In the genomic region with DNA sequence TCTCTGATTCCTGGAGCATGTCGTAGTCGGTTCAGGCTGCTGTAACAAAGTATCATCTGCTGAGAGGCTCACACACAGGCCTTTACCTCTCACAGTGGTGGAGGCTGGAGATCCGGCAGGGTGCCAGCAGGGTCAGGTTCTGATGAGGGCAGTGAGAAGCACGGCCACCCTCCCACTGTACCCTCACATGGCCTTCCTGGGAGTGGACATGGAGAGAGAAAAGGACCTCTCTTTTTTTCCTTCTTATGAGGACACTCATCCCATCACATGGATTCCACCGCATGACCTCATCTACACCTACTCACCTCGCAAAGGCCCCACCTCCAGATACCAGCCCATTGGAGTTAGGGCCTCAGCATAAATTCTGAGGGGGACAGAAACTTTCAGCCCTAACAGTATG, we compare ENCODE assay signal across 9 cellular contexts.
A peak's percentile ranks its signal among the peaks of the same experiment; 100 is the strongest.
DNase-seq lines count a peak whose midpoint lies in the region; ATAC-seq and TF ChIP-seq lines count a peak whose summit lies in the region.
"Had no signal": no experiment of that assay in that cellular context is flagged by ENCODE, and none has a peak within 500 bp of the region (broad histone marks: within the 10 kb centered on the region; RNA-seq: fewer than 3 reads in every experiment).

No MANE protein-coding gene starts in this region.

- H3K27me3 ChIP-seq in ascending aorta = no peaks in the 10 kb centered on the region
- no peaks in the 10 kb centered on the region for H3K27me3 ChIP-seq in left lung
- H3K27me3 ChIP-seq in tibial nerve = no peaks in the 10 kb centered on the region

- H3K9me3 ChIP-seq in ascending aorta (no peaks in the 10 kb centered on the region), left lung (no peaks in the 10 kb centered on the region), tibial nerve (no peaks in the 10 kb centered on the region)

- no peak for TF ChIP-seq EP300 in tibial nerve (IDR thresholded peaks at IDR 0.05)

- WGBS in tibial nerve, 2 donors = 65 to 75% methylated on average over 6 of the region's 6 CpGs

- H3K4me3 Mint-ChIP-seq in activated naive CD8-positive, alpha-beta T cell = no peak overlapping the region
- no peak overlapping the region for H3K4me3 Mint-ChIP-seq in activated naive CD8-positive, alpha-beta T cell treated with anti-CD3 and anti-CD28 coated beads, Interleukin-2, amount 50 U/mL, for 24 hours
- no peak overlapping the region for H3K4me3 Mint-ChIP-seq in activated T-helper 2 cell treated with anti-CD3 and anti-CD28 coated beads, Interferon-gamma antibody, Interleukin-2, Interleukin-4, amounts not matched to agents 10 μg/mL and 5 μg/mL and 100 μg/mL, durations not matched to agents 14 hours and 24 hours and 36 hours (ENCODE audit: low read depth)

- H3K36me3 ChIP-seq in ascending aorta (peaks cover 34 to 67% of the 10 kb centered on the region in 2 donors), left lung (peaks cover 0 to 91% of the 10 kb centered on the region in 2 donors), tibial nerve (peaks cover 0 to 59% (median 0%) of the 10 kb centered on the region in 3 donors)

- no peak overlapping the region for H3K4me3 ChIP-seq in ascending aorta
- no peak overlapping the region for H3K4me3 ChIP-seq in left lung
- no peak overlapping the region for H3K4me3 ChIP-seq in tibial nerve

- no peak for TF ChIP-seq POLR2A in tibial nerve (IDR thresholded peaks at IDR 0.05)

- intact Hi-C loops in ascending aorta (cut with DNase I) (loop anchor here (2.0 to 10.0 kb wide), 3 partner anchors 15 to 245 kb away; no protein-coding TSS in a partner anchor), left lung (cut with DNase I) (loop anchor here (2.0 to 5.0 kb wide), 2 partner anchors 101 to 102 kb away; no protein-coding TSS in a partner anchor)
- intact Hi-C loops in activated T-helper 2 cell treated with anti-CD3 and anti-CD28 coated beads, Interferon-gamma antibody, Interleukin-2, Interleukin-4, amounts not matched to agents 10 μg/mL and 5 μg/mL and 100 μg/mL, durations not matched to agents 14 hours and 24 hours and 36 hours (cut with micrococcal nuclease) = loop anchor here (5.0 kb wide), 1 partner anchor 37 kb away; no protein-coding TSS in a partner anchor

- TF ChIP-seq CTCF in ascending aorta (IDR thresholded peaks at IDR 0.05) (no peak), left lung (IDR thresholded peaks at IDR 0.05) (no peak), tibial nerve (IDR thresholded peaks at IDR 0.05) (no peak)

- H3K27ac ChIP-seq in ascending aorta (peak overlapping the region; percentile 86 to 93), left lung (peak overlapping the region; percentile 74 to 82), tibial nerve (peak overlapping the region; percentile 52 to 91 (median 76))

- H3K4me1 ChIP-seq in ascending aorta (peaks cover 7 to 44% of the 10 kb centered on the region in 2 donors), left lung (peaks cover 23 to 44% of the 10 kb centered on the region in 2 donors), tibial nerve (peaks cover 0 to 63% (median 40%) of the 10 kb centered on the region in 4 donors)

- H3K27ac Mint-ChIP-seq in activated naive CD8-positive, alpha-beta T cell = peak overlapping the region; percentile 37
- H3K27ac Mint-ChIP-seq in activated naive CD8-positive, alpha-beta T cell treated with anti-CD3 and anti-CD28 coated beads, Interleukin-2, amount 50 U/mL, for 24 hours = no peak overlapping the region
- H3K27ac Mint-ChIP-seq in activated T-helper 2 cell treated with anti-CD3 and anti-CD28 coated beads, Interferon-gamma antibody, Interleukin-2, Interleukin-4, amounts not matched to agents 10 μg/mL and 5 μg/mL and 100 μg/mL, durations not matched to agents 14 hours and 24 hours and 36 hours = no peak overlapping the region

- ATAC-seq in activated naive CD8-positive, alpha-beta T cell treated with anti-CD3 and anti-CD28 coated beads, Interleukin-2, amount 50 U/mL, for 24 hours = no peak
- ATAC-seq in left lung (no peak), GM21737 (IDR thresholded peaks at IDR 0.05; ENCODE audit: unreplicated experiment) (no peak)

- H3K27me3 Mint-ChIP-seq in activated naive CD8-positive, alpha-beta T cell = no peaks in the 10 kb centered on the region
- H3K27me3 Mint-ChIP-seq in activated naive CD8-positive, alpha-beta T cell treated with anti-CD3 and anti-CD28 coated beads, Interleukin-2, amount 50 U/mL, for 24 hours = no peaks in the 10 kb centered on the region
- H3K27me3 Mint-ChIP-seq in activated T-helper 2 cell treated with anti-CD3 and anti-CD28 coated beads, Interferon-gamma antibody, Interleukin-2, Interleukin-4, amounts not matched to agents 10 μg/mL and 5 μg/mL and 100 μg/mL, durations not matched to agents 14 hours and 24 hours and 36 hours (ENCODE audit: low read depth) = no peaks in the 10 kb centered on the region

- H3K9me3 Mint-ChIP-seq in activated naive CD8-positive, alpha-beta T cell (ENCODE audit: low read depth) = no peaks in the 10 kb centered on the region
- H3K9me3 Mint-ChIP-seq in activated naive CD8-positive, alpha-beta T cell treated with anti-CD3 and anti-CD28 coated beads, Interleukin-2, amount 50 U/mL, for 24 hours = no peaks in the 10 kb centered on the region
- H3K9me3 Mint-ChIP-seq in activated T-helper 2 cell treated with anti-CD3 and anti-CD28 coated beads, Interferon-gamma antibody, Interleukin-2, Interleukin-4, amounts not matched to agents 10 μg/mL and 5 μg/mL and 100 μg/mL, durations not matched to agents 14 hours and 24 hours and 36 hours = no peaks in the 10 kb centered on the region

- H3K4me1 Mint-ChIP-seq in activated naive CD8-positive, alpha-beta T cell (ENCODE audit: low read depth) = peaks cover 14% of the 10 kb centered on the region
- peaks cover 40% of the 10 kb centered on the region for H3K4me1 Mint-ChIP-seq in activated naive CD8-positive, alpha-beta T cell treated with anti-CD3 and anti-CD28 coated beads, Interleukin-2, amount 50 U/mL, for 24 hours
- H3K4me1 Mint-ChIP-seq in activated T-helper 2 cell treated with anti-CD3 and anti-CD28 coated beads, Interferon-gamma antibody, Interleukin-2, Interleukin-4, amounts not matched to agents 10 μg/mL and 5 μg/mL and 100 μg/mL, durations not matched to agents 14 hours and 24 hours and 36 hours (ENCODE audit: low read depth) = no peaks in the 10 kb centered on the region

- no peak for DNase-seq in activated naive CD8-positive, alpha-beta T cell treated with anti-CD3 and anti-CD28 coated beads, Interleukin-2, amount 50 U/mL, for 24 hours
- DNase-seq in ascending aorta (ENCODE audit: low spot score in 2 of 2) (no peak), left lung (no peak), tibial nerve (ENCODE audit: low spot score in 2 of 2) (no peak), retina (no peak)
- DNase-seq in activated T-helper 2 cell treated with anti-CD3 and anti-CD28 coated beads, Interferon-gamma antibody, Interleukin-2, Interleukin-4, amounts not matched to agents 10 μg/mL and 5 μg/mL and 100 μg/mL, durations not matched to agents 14 hours and 24 hours and 36 hours (ENCODE audit: low spot score) = no peak
- DNase-seq: T1000 had no signal

- no peaks in the 10 kb centered on the region for H3K36me3 Mint-ChIP-seq in activated naive CD8-positive, alpha-beta T cell
- H3K36me3 Mint-ChIP-seq in activated naive CD8-positive, alpha-beta T cell treated with anti-CD3 and anti-CD28 coated beads, Interleukin-2, amount 50 U/mL, for 24 hours (ENCODE audit: low read depth) = no peaks in the 10 kb centered on the region
- H3K36me3 Mint-ChIP-seq in activated T-helper 2 cell treated with anti-CD3 and anti-CD28 coated beads, Interferon-gamma antibody, Interleukin-2, Interleukin-4, amounts not matched to agents 10 μg/mL and 5 μg/mL and 100 μg/mL, durations not matched to agents 14 hours and 24 hours and 36 hours (ENCODE audit: low read depth) = peaks cover 2% of the 10 kb centered on the region
